In genomic region chr2:201196803-201197202, GRCh38 we compare ENCODE assay signal across 2 cellular contexts.
TF ChIP-seq lines count a peak whose summit lies in the region.

No MANE protein-coding gene starts in this region.

TF ChIP-seq in A549, 52 proteins besides CTCF, POLR2A, EP300 and RAD21:
- no peak for TF ChIP-seq KDM5A (IDR thresholded peaks at IDR 0.05)
- TF ChIP-seq CBX2 (IDR thresholded peaks at IDR 0.05; ENCODE audit: borderline replicate concordance, low read depth): no peak
- TF ChIP-seq USF2 (IDR thresholded peaks at IDR 0.05): no peak
- TF ChIP-seq ZFP36 (IDR thresholded peaks at IDR 0.05; ENCODE audit: borderline replicate concordance, partially characterized antibody): no peak
- TF ChIP-seq, protein P1, sequence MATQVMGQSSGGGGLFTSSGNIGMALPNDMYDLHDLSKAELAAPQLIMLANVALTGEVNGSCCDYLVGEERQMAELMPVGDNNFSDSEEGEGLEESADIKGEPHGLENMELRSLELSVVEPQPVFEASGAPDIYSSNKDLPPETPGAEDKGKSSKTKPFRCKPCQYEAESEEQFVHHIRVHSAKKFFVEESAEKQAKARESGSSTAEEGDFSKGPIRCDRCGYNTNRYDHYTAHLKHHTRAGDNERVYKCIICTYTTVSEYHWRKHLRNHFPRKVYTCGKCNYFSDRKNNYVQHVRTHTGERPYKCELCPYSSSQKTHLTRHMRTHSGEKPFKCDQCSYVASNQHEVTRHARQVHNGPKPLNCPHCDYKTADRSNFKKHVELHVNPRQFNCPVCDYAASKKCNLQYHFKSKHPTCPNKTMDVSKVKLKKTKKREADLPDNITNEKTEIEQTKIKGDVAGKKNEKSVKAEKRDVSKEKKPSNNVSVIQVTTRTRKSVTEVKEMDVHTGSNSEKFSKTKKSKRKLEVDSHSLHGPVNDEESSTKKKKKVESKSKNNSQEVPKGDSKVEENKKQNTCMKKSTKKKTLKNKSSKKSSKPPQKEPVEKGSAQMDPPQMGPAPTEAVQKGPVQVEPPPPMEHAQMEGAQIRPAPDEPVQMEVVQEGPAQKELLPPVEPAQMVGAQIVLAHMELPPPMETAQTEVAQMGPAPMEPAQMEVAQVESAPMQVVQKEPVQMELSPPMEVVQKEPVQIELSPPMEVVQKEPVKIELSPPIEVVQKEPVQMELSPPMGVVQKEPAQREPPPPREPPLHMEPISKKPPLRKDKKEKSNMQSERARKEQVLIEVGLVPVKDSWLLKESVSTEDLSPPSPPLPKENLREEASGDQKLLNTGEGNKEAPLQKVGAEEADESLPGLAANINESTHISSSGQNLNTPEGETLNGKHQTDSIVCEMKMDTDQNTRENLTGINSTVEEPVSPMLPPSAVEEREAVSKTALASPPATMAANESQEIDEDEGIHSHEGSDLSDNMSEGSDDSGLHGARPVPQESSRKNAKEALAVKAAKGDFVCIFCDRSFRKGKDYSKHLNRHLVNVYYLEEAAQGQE (IDR thresholded peaks at IDR 0.05): no peak
- TF ChIP-seq MAZ (IDR thresholded peaks at IDR 0.05; ENCODE audit: borderline replicate concordance, low read depth, low read length): no peak
- TF ChIP-seq KDM1A (IDR thresholded peaks at IDR 0.05; ENCODE audit: low read depth): no peak
- no peak for TF ChIP-seq HEYL (CRISPR knock-in tag; IDR thresholded peaks at IDR 0.05)
- TF ChIP-seq HOXA7 (CRISPR knock-in tag; IDR thresholded peaks at IDR 0.05): no peak
- TF ChIP-seq CBX8 (IDR thresholded peaks at IDR 0.05): no peak
- no peak for TF ChIP-seq JUNB (IDR thresholded peaks at IDR 0.05)
- no peak for TF ChIP-seq EHMT2 (IDR thresholded peaks at IDR 0.05; ENCODE audit: low read depth)
- no peak for TF ChIP-seq RARB (CRISPR knock-in tag; IDR thresholded peaks at IDR 0.05)
- TF ChIP-seq, protein P2, sequence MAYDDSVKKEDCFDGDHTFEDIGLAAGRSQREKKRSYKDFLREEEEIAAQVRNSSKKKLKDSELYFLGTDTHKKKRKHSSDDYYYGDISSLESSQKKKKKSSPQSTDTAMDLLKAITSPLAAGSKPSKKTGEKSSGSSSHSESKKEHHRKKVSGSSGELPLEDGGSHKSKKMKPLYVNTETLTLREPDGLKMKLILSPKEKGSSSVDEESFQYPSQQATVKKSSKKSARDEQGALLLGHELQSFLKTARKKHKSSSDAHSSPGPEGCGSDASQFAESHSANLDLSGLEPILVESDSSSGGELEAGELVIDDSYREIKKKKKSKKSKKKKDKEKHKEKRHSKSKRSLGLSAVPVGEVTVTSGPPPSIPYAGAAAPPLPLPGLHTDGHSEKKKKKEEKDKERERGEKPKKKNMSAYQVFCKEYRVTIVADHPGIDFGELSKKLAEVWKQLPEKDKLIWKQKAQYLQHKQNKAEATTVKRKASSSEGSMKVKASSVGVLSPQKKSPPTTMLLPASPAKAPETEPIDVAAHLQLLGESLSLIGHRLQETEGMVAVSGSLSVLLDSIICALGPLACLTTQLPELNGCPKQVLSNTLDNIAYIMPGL (CRISPR knock-in tag; IDR thresholded peaks at IDR 0.05; ENCODE audit: borderline replicate concordance): no peak
- no peak for TF ChIP-seq HOXB13 (CRISPR knock-in tag; IDR thresholded peaks at IDR 0.05; ENCODE audit: low read depth)
- TF ChIP-seq NFE2L2 (conservative IDR thresholded peaks at IDR 0.05; ENCODE audit: low read length): no peak
- TF ChIP-seq BHLHE40 (IDR thresholded peaks at IDR 0.05; ENCODE audit: low read depth, low read length): no peak

TF ChIP-seq in K562, 482 proteins besides CTCF, POLR2A, EP300 and RAD21:
- TF ChIP-seq RBM25 (IDR thresholded peaks at IDR 0.05; ENCODE audit: low read depth, low read length, severe bottlenecking): peak; percentile 31
- peak; percentile 81 for TF ChIP-seq ZNF146 (CRISPR knock-in tag; IDR thresholded peaks at IDR 0.05; ENCODE audit: unreplicated experiment)
- no peak for TF ChIP-seq ZZZ3 (IDR thresholded peaks at IDR 0.05)
